ENCODE assay signal across 8 cellular contexts in the genomic region with DNA sequence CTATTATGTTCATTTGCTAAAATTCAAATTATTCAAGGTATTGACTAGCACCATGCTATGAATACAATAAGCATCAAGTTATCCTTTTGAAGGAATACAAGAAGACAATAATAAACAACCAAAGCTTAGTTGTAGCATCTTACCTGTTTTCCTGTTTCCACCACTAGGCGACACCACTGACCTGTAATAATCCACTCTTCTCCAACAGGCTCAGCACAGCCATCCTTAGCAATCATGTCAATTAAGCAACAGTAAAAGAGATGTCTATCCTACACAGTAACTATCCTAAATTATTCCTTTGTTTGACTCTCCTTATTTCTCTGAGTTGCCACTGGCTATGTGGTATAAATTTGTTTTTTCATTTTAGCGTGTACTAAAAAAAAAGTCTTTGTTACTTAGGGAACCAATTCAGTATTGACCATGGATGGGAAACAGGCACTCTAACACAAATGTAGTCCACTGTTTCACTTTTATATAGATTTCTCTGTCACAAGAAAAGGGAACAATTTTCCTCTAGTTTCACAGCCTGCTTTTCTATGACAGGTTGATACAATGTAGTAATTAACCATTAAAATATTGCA. TPM values are rescaled to one million over a fixed set of nuclear protein-coding genes. Genes with fewer than 3 reads are reported as not detected.
DNase-seq lines count a peak whose midpoint lies in the region; ATAC-seq, FAIRE-seq and TF ChIP-seq lines count a peak whose summit lies in the region.

No MANE protein-coding gene starts in this region.

- no peak overlapping the region for H3K27ac ChIP-seq in mammary epithelial cell (ENCODE audit: insufficient read depth, low read depth, low read length)
- H3K27ac ChIP-seq in kidney (ENCODE audit: low read depth in 2 of 2, low read length in 2 of 2): no peak overlapping the region
- H3K27ac ChIP-seq in thyroid gland: no peak overlapping the region

- H3K9ac ChIP-seq in mammary epithelial cell (ENCODE audit: insufficient read depth, low read length) (no peak overlapping the region), kidney (ENCODE audit: low read length in 2 of 2) (no peak overlapping the region)

- no peaks in the 10 kb centered on the region for H3K79me2 ChIP-seq in mammary epithelial cell (ENCODE audit: insufficient read depth, low read length)

- DNase-seq in Caki2 (ENCODE audit: low read depth) (peak; percentile 34), NCI-H774 (lab: John Stamatoyannopoulos, UW) (peak; percentile 22), mammary epithelial cell (peak; percentile 35), kidney (no peak), thyroid gland (peak; percentile 35 to 42), T-helper 9 cell (no peak)

- in situ Hi-C loops in Caki2 (cut with HindIII; ENCODE audit: low pct_unique_long_range_greater_than_20kb, low sequenced_read_pairs) (no loop called here), mammary epithelial cell (cut with MboI; ENCODE audit: low sequenced_read_pairs in 2 of 2) (loop anchor here (25.0 kb wide), 2 partner anchors 177 to 352 kb away; no protein-coding TSS in a partner anchor)

- H3K9me3 ChIP-seq in mammary epithelial cell (replicated peaks; ENCODE audit: insufficient read depth, low read length) (no peaks in the 10 kb centered on the region), kidney (ENCODE audit: control insufficient read depth in 1 of 2, low read length in 2 of 2) (no peaks in the 10 kb centered on the region), thyroid gland (no peaks in the 10 kb centered on the region)

- H2AFZ ChIP-seq in mammary epithelial cell (ENCODE audit: low read depth, low read length): no peak overlapping the region

- ATAC-seq in GM18861 (IDR thresholded peaks at IDR 0.05; ENCODE audit: unreplicated experiment) (peak; percentile 67), HG03354 (IDR thresholded peaks at IDR 0.05; ENCODE audit: poor library complexity, severe bottlenecking, unreplicated experiment) (peak; percentile 82)

- H4K20me1 ChIP-seq in mammary epithelial cell (ENCODE audit: insufficient read depth, low read length): no peaks in the 10 kb centered on the region

- no peak for TF ChIP-seq POLR2A in thyroid gland (IDR thresholded peaks at IDR 0.05)

- H3K27me3 ChIP-seq in mammary epithelial cell (ENCODE audit: insufficient read depth, low read length) (peaks cover 2% of the 10 kb centered on the region), thyroid gland (no peaks in the 10 kb centered on the region)

- 8% methylated on average over 2 of the region's 2 CpGs for WGBS in mammary epithelial cell (ENCODE audit: low coverage, missing lambda C conversion rate)
- WGBS in thyroid gland, 2 donors: 19 to 29% methylated on average over 2 of the region's 2 CpGs

- H3K4me2 ChIP-seq in mammary epithelial cell (ENCODE audit: insufficient read depth, low read depth, low read length): no peak overlapping the region

- FAIRE-seq in kidney (lab: Jason Lieb, UNC): peak; percentile 92

- dilution Hi-C loops in mammary epithelial cell (cut with HindIII; ENCODE audit: low sequenced_read_pairs): loop anchor here (25.0 kb wide), 1 partner anchor 177 kb away; no protein-coding TSS in a partner anchor

- H3K4me1 ChIP-seq in mammary epithelial cell (ENCODE audit: insufficient read depth, low read length) (no peaks in the 10 kb centered on the region), kidney (ENCODE audit: control insufficient read depth in 1 of 2, insufficient read depth in 1 of 2, low read depth in 1 of 2, low read length in 2 of 2) (no peaks in the 10 kb centered on the region), thyroid gland (no peaks in the 10 kb centered on the region)

- H3K4me3 ChIP-seq in mammary epithelial cell (replicated peaks in 1 of 3; ENCODE audit: insufficient read depth in 1 of 3, low read depth in 2 of 3, low read length in 3 of 3) (no peak overlapping the region), kidney (ENCODE audit: low read length in 2 of 2) (no peak overlapping the region), thyroid gland (replicated peaks in 1 of 3) (no peak overlapping the region)

- H3K36me3 ChIP-seq in mammary epithelial cell (ENCODE audit: insufficient read depth, low read length) (no peaks in the 10 kb centered on the region), kidney (ENCODE audit: control insufficient read depth in 1 of 2, insufficient read depth in 2 of 2, low read length in 2 of 2) (no peaks in the 10 kb centered on the region), thyroid gland (no peaks in the 10 kb centered on the region)

- CTCF ChIA-PET in mammary epithelial cell (lab: Charles Lee; ENCODE audit: low non-redundant PET): interaction anchor here (0.6 to 0.7 kb wide), 5 partner anchors 177 to 482 kb away, joined by 3 to 5 read pairs (median 3); no protein-coding TSS in a partner anchor

- no TSS peak for BruUV-seq in mammary epithelial cell (replicated peaks; lab: Mats Ljungman, UMichigan)

- intact Hi-C loops in mammary epithelial cell (cut with micrococcal nuclease): loop anchor here (1.0 to 10.0 kb wide), 5 partner anchors 97 to 674 kb away; partner anchors contain the start of gene PRUNE2
- intact Hi-C loops in kidney (cut with DNase I): no loop called here
- intact Hi-C loops in thyroid gland (cut with DNase I): loop anchor here (5.0 to 10.0 kb wide), 2 partner anchors 184 to 342 kb away; no protein-coding TSS in a partner anchor

- TF ChIP-seq CTCF in mammary epithelial cell (conservative IDR thresholded peaks at IDR 0.05 in 1 of 2, IDR thresholded peaks at IDR 0.05 in 1 of 2; ENCODE audit: extremely low read depth in 1 of 2, insufficient read depth in 1 of 2, low read depth in 1 of 2, low read length in 2 of 2): peak; percentile 93 to 98
- peak; percentile 80 for TF ChIP-seq CTCF in kidney (IDR thresholded peaks at IDR 0.05; ENCODE audit: borderline replicate concordance, extremely low read depth, insufficient read depth)
- peak; percentile 37 to 91 (median 72) for TF ChIP-seq CTCF in thyroid gland (IDR thresholded peaks at IDR 0.05)

RNA-seq across cellular contexts. Expression of gene PCA3, which starts 46.2 kb away (rescaled TPM):
- total RNA-seq in Caki2 (2014; rRNA removed; shearing (Covaris generic); ENCODE audit: low replicate concordance): not detected in 2 replicates
- total RNA-seq in mammary epithelial cell (not detected), kidney (not detected), thyroid gland (not detected)
- polyA plus RNA-seq in mammary epithelial cell (not detected), kidney (ENCODE audit: insufficient read depth, low read depth, low replicate concordance) (0.11 TPM)
- not detected for polyA minus RNA-seq in mammary epithelial cell

Comparison
In these comparisons a context has a peak if more than half of its experiments do, and no peak if none do; other contexts are left out.
1. DNase-seq: peak in Caki2 (single experiment), NCI-H774 (single experiment), mammary epithelial cell (single experiment) and thyroid gland (2 of 2); none in kidney (single experiment) and T-helper 9 cell (single experiment).
2. Peak in every context shown above with its lines, with median percentiles within 50 percentile points of each other: CTCF ChIP-seq.